ENCODE assay signal across 24 cellular contexts in the genomic region with DNA sequence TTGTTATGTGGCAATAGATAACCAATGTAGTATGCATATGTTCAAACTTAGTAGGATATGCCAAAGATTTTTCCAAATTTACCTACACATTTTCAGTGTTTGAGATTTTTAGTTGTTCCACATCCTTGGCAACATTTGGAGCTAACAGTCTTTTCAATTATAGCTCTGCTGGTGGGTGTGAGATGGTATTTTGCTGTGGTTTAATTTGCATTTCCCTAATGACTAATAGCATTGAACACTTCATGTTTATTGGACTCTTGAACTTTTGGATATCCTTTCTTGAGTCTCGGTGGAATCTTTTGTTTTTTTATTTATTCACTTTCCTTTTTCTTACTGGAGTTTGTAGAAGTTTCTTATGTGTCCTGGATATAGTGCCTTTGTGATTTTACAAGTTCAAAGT. TPM values are rescaled to one million over a fixed set of nuclear protein-coding genes. Genes with fewer than 3 reads are reported as not detected.
A peak's percentile ranks its signal among the peaks of the same experiment; 100 is the strongest.
DNase-seq lines count a peak whose midpoint lies in the region; ATAC-seq, FAIRE-seq and TF ChIP-seq lines count a peak whose summit lies in the region.
"Had no signal": no experiment of that assay in that cellular context is flagged by ENCODE, and none has a peak within 500 bp of the region (broad histone marks: within the 10 kb centered on the region; RNA-seq: fewer than 3 reads in every experiment).

No MANE protein-coding gene starts in this region.

- H3K4me1 Mint-ChIP-seq in activated B cell treated with CpG ODN at 0.5 μM for 24 hours: peaks cover 38% of the 10 kb centered on the region

- H3K27me3 ChIP-seq in transverse colon: no peaks in the 10 kb centered on the region
- H3K27me3 ChIP-seq: BLaER1 had no signal

- intact Hi-C loops in activated B cell treated with CpG ODN at 0.5 μM for 24 hours (cut with micrococcal nuclease): no loop called here
- intact Hi-C loops in transverse colon (cut with DNase I; ENCODE audit: low total_unique reads): no loop called here

- DNase-seq in GM12891 (ENCODE audit: insufficient read length, low spot score): no peak
- no peak for DNase-seq in activated B cell treated with CpG ODN at 0.5 μM for 24 hours
- DNase-seq in renal cortical epithelial cell (ENCODE audit: low read depth): peak; percentile 72
- no peak for DNase-seq in cerebellum (ENCODE audit: low spot score)
- DNase-seq in transverse colon: no peak
- DNase-seq: Caco-2; CD4-positive, CD25-positive, alpha-beta regulatory T cell; CD8-positive, alpha-beta T cell; DMS153; DND-41; GOT3; HFFc6 had no signal

- no peak for TF ChIP-seq EP300 in transverse colon (IDR thresholded peaks at IDR 0.05; ENCODE audit: low read depth)

- TF ChIP-seq POLR2A in GM12891 (IDR thresholded peaks at IDR 0.05; ENCODE audit: low read depth, low read length) (no peak), transverse colon (IDR thresholded peaks at IDR 0.05) (no peak)

- H3K36me3 ChIP-seq in transverse colon: no peaks in the 10 kb centered on the region
- H3K36me3 ChIP-seq: HAP-1 had no signal

- H3K9me3 Mint-ChIP-seq in activated B cell treated with CpG ODN at 0.5 μM for 24 hours: peaks cover 24% of the 10 kb centered on the region

- no peak overlapping the region for H3K4me3 ChIP-seq in transverse colon
- H3K4me3 ChIP-seq: BLaER1, HAP-1 had no signal

- no peak overlapping the region for H3K27ac Mint-ChIP-seq in activated B cell treated with CpG ODN at 0.5 μM for 24 hours
- H3K27ac Mint-ChIP-seq: B cell; CD4-positive, CD25-positive, alpha-beta regulatory T cell; CD8-positive, alpha-beta T cell; HFFc6 had no signal

- H3K9me3 ChIP-seq in transverse colon: peaks cover 9 to 10% of the 10 kb centered on the region in 2 donors
- H3K9me3 ChIP-seq: HAP-1 had no signal

- H3K36me3 Mint-ChIP-seq in activated B cell treated with CpG ODN at 0.5 μM for 24 hours (ENCODE audit: low read depth): peaks cover 28% of the 10 kb centered on the region
- H3K36me3 Mint-ChIP-seq: CD4-positive, CD25-positive, alpha-beta regulatory T cell; CD8-positive, alpha-beta T cell had no signal

- FAIRE-seq in GM12891 (lab: Jason Lieb, UNC): peak; percentile 60
- FAIRE-seq: A204.1, G401.6, H54 had no signal

- CTCF ChIA-PET in activated B cell treated with CpG ODN at 0.5 μM for 24 hours (lab: Charles Lee): interaction anchor here (0.7 kb wide), 1 partner anchor 105 kb away, joined by 3 read pairs; no protein-coding TSS in a partner anchor

- in situ Hi-C loops in transverse colon (cut with MboI; ENCODE audit: low pct_ligation_motif_present in 1 of 4, low pct_unique_long_range_greater_than_20kb in 1 of 4, low sequenced_read_pairs in 3 of 4): no loop called here

- no peak for TF ChIP-seq CTCF in activated B cell treated with CpG ODN at 0.5 μM for 24 hours (IDR thresholded peaks at IDR 0.05)
- TF ChIP-seq CTCF in transverse colon (IDR thresholded peaks at IDR 0.05): no peak

- H3K4me1 ChIP-seq in transverse colon: no peaks in the 10 kb centered on the region
- H3K4me1 ChIP-seq: BLaER1, Caco-2, HAP-1 had no signal

- 50 to 78% methylated on average over 1 of the region's 1 CpG for WGBS in transverse colon (ENCODE audit: low coverage in 1 of 2), 2 donors

- H3K27ac ChIP-seq in transverse colon: no peak overlapping the region
- H3K27ac ChIP-seq: 22Rv1, BLaER1, C4-2B had no signal

- no peak overlapping the region for H3K4me3 Mint-ChIP-seq in activated B cell treated with CpG ODN at 0.5 μM for 24 hours
- H3K4me3 Mint-ChIP-seq: B cell; CD4-positive, CD25-positive, alpha-beta regulatory T cell; CD8-positive, alpha-beta T cell; HFFc6 had no signal

- POLR2A ChIA-PET in activated B cell treated with CpG ODN at 0.5 μM for 24 hours (lab: Charles Lee): interaction anchor here (1.4 kb wide), 1 partner anchor 20 kb away, joined by 3 read pairs; no protein-coding TSS in a partner anchor

- ATAC-seq in HG03175 (IDR thresholded peaks at IDR 0.05; ENCODE audit: unreplicated experiment) (peak; percentile 44), activated B cell treated with CpG ODN at 0.5 μM for 24 hours (ENCODE audit: low read depth) (peak; percentile 28), GM21526 (IDR thresholded peaks at IDR 0.05; ENCODE audit: low FRiP score, unreplicated experiment) (no peak), HG03571 (IDR thresholded peaks at IDR 0.05; ENCODE audit: unreplicated experiment) (no peak)
- ATAC-seq: CD8-positive, alpha-beta T cell had no signal

- H3K27me3 Mint-ChIP-seq in activated B cell treated with CpG ODN at 0.5 μM for 24 hours: no peaks in the 10 kb centered on the region
- H3K27me3 Mint-ChIP-seq: B cell had no signal

TF ChIP-seq in GM12891, 5 proteins besides CTCF, POLR2A, EP300 and RAD21:
- TF ChIP-seq PAX5 (IDR thresholded peaks at IDR 0.05; ENCODE audit: insufficient read depth, low read length, severe bottlenecking) (no peak), POU2F2 (IDR thresholded peaks at IDR 0.05; ENCODE audit: low read depth, low read length) (no peak), TAF1 (IDR thresholded peaks at IDR 0.05; ENCODE audit: low read depth, low read length) (no peak), SPI1 (IDR thresholded peaks at IDR 0.05; ENCODE audit: low read depth, low read length) (no peak), POLR2AphosphoS5 (IDR thresholded peaks at IDR 0.05; ENCODE audit: low read depth, low read length) (no peak)
TF ChIP-seq in GM12891: peak in this region for 0.

RNA-seq across cellular contexts. Expression of a gene that starts 11.0 kb away (rescaled TPM):
- 2.4 TPM for polyA plus RNA-seq in GM12891 (2012; ENCODE audit: low read depth, missing spikeins)
- total RNA-seq in activated B cell treated with CpG ODN at 0.5 μM for 24 hours (1.3 and 1.4 TPM in 2 replicates), renal cortical epithelial cell (2.7 and 2.8 TPM in 2 replicates), cerebellum (not detected), transverse colon (10 to 100 TPM; 13.8 to 27.7 (median 21.5) TPM)
- total RNA-seq: CD4-positive, CD25-positive, alpha-beta regulatory T cell; CD8-positive, alpha-beta T cell; HFFc6 had no signal
- polyA plus RNA-seq: AG04450 had no signal

RNA-seq across cellular contexts. Expression of a gene that starts 22.1 kb away (rescaled TPM):
- polyA plus RNA-seq in GM12891 (2012; ENCODE audit: low read depth, missing spikeins): 14.8 TPM
- 31.2 and 31.7 TPM in 2 replicates for total RNA-seq in activated B cell treated with CpG ODN at 0.5 μM for 24 hours
- total RNA-seq in renal cortical epithelial cell: not detected in 2 replicates
- 1.00 TPM for total RNA-seq in cerebellum
- 1 to 10 TPM in 3 of 4 donors, not detected in 1; 1.4 to 4.6 (median 2.2) TPM for total RNA-seq in transverse colon
- total RNA-seq: Caco-2; CD4-positive, CD25-positive, alpha-beta regulatory T cell; CD8-positive, alpha-beta T cell; HFFc6 had no signal
- polyA plus RNA-seq: AG04450 had no signal

Comparison
In these comparisons a context has a peak if more than half of its experiments do, and no peak if none do; other contexts are left out.
1. ATAC-seq: peak in HG03175 (single experiment) and activated B cell treated with CpG ODN at 0.5 μM for 24 hours (single experiment); none in GM21526 (single experiment) and HG03571 (single experiment).